ENCODE assay signal across 8 cellular contexts in the genomic region with DNA sequence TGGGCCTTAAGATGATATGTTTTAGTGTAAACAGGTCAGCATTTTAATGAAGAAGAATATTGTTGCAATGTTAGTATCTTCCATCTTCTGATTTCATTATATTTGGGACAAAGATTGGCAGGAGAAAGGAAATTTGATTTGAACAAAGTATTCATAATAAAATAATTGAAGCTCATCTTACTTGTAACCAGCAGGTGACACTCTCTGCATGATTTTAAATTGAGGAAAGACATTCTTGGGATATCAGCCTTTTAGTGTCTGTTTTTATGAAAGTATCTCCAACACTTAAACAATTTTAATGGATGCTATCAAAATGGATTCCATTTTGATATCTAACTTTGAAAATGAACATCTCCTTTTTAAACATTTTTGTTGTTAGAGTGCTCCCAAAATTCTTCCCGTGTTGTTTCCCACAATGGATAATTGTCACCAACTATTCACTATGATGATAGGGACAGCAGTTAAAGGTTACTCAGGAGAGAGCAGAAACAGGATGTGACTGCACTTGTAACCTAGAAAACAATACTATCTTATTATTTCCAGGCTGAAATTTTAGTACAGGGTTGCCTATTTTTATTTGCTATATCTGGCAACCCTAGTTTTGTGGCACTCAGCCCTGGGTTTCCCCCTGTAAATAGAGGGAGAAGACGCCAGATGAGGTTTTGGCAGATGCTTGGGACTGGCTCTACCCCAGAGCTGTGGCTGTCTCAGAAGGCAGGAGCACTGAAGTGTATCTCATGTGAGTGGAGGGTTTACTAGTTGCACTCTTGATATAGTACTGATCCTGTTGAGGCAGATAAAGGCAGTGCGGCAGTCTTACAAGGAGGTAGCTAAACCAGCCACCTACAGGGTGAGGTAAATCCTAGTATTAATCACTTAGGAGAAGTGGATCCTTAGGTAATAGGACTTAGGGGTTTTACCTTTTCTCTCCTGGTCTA.
DNase-seq lines count a peak whose midpoint lies in the region; ATAC-seq lines count a peak whose summit lies in the region.

No MANE protein-coding gene starts in this region.

- DNase-seq in DMS 273 (lab: John Stamatoyannopoulos, UW; ENCODE audit: unreplicated experiment) = peak; percentile 37
- peak; percentile 11 for DNase-seq in KBM-7
- peak; percentile 47 for DNase-seq in astrocyte of the hippocampus (ENCODE audit: low read depth, low spot score)
- DNase-seq in midbrain (lab: John Stamatoyannopoulos, UW) = peak; percentile 24
- DNase-seq in amniotic stem cell (lab: John Stamatoyannopoulos, UW) = no peak

- no peak for ATAC-seq in GM18870 (IDR thresholded peaks at IDR 0.05; ENCODE audit: unreplicated experiment)
- ATAC-seq in GM19023 (IDR thresholded peaks at IDR 0.05; ENCODE audit: unreplicated experiment) = no peak
- ATAC-seq in HG03354 (IDR thresholded peaks at IDR 0.05; ENCODE audit: poor library complexity, severe bottlenecking, unreplicated experiment) = no peak

- in situ Hi-C loops in KBM-7 (cut with MboI; ENCODE audit: low pct_unique_long_range_greater_than_20kb, low sequenced_read_pairs) = loop anchor here (25.0 kb wide), 1 partner anchor 194 kb away; no protein-coding TSS in a partner anchor
